ENCODE assay signal across 16 cellular contexts in the genomic region with DNA sequence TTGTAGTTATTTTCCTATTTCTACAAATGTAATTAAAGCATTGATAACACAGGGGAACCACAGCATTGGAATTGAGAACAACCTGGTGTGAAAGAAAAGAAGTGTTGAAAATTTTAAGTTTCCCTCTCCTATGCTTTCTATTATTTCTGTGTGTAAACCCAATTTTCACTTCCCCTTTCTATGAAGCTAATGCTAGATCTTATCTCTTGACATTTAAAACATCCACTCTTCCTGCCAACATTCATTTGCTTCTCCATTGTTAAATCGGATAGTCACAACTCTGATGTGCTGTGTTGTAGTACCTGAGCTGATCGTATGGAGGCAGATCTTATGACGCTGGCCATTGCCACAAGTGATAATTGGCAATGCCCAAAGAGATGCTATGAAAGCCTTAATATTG.
A peak's percentile ranks its signal among the peaks of the same experiment; 100 is the strongest.
DNase-seq lines count a peak whose midpoint lies in the region; ATAC-seq, FAIRE-seq and TF ChIP-seq lines count a peak whose summit lies in the region.
"Had no signal": no experiment of that assay in that cellular context is flagged by ENCODE, and none has a peak within 500 bp of the region (broad histone marks: within the 10 kb centered on the region; RNA-seq: fewer than 3 reads in every experiment).

No MANE protein-coding gene starts in this region.

- H3K4me1 ChIP-seq in Caco-2: no peaks in the 10 kb centered on the region
- H3K4me1 ChIP-seq in small intestine (ENCODE audit: control insufficient read depth in 2 of 2, insufficient read depth in 1 of 2, low read depth in 1 of 2, low read length in 1 of 2): no peaks in the 10 kb centered on the region
- no peaks in the 10 kb centered on the region for H3K4me1 ChIP-seq in testis
- H3K4me1 ChIP-seq: ascending aorta had no signal

- H3K4me1 Mint-ChIP-seq in Caco-2 (ENCODE audit: low read depth, unreplicated experiment): no peaks in the 10 kb centered on the region

- H3K9me3 Mint-ChIP-seq in Caco-2 (ENCODE audit: unreplicated experiment): no peaks in the 10 kb centered on the region
- H3K9me3 Mint-ChIP-seq: stimulated activated naive CD8-positive, alpha-beta T cell treated with anti-CD3 and anti-CD28 coated beads, Interleukin-15, Interleukin-2, amounts not matched to agents 100 ng/mL and 50 ng/mL, for 24 hours had no signal

- H3K27ac Mint-ChIP-seq in Caco-2 (ENCODE audit: unreplicated experiment): no peak overlapping the region
- H3K27ac Mint-ChIP-seq: stimulated activated naive CD8-positive, alpha-beta T cell treated with anti-CD3 and anti-CD28 coated beads, Interleukin-15, Interleukin-2, amounts not matched to agents 100 ng/mL and 50 ng/mL, for 24 hours had no signal

- no peaks in the 10 kb centered on the region for H3K9me3 ChIP-seq in Caco-2
- no peaks in the 10 kb centered on the region for H3K9me3 ChIP-seq in small intestine (ENCODE audit: control insufficient read depth, low read depth)
- no peaks in the 10 kb centered on the region for H3K9me3 ChIP-seq in testis
- H3K9me3 ChIP-seq: ascending aorta had no signal

- 77 to 81% (median 80%) methylated on average over 3 of the region's 3 CpGs for WGBS in small intestine, 3 donors
- WGBS in testis, 2 donors: 81 to 82% methylated on average over 3 of the region's 3 CpGs

- CTCF ChIA-PET in Caco-2 (lab: Charles Lee): no interaction called here

- H3K36me3 Mint-ChIP-seq in Caco-2 (ENCODE audit: insufficient read depth, unreplicated experiment): no peaks in the 10 kb centered on the region

- H3K4me3 Mint-ChIP-seq in Caco-2 (ENCODE audit: unreplicated experiment): no peak overlapping the region
- H3K4me3 Mint-ChIP-seq: stimulated activated naive CD8-positive, alpha-beta T cell treated with anti-CD3 and anti-CD28 coated beads, Interleukin-15, Interleukin-2, amounts not matched to agents 100 ng/mL and 50 ng/mL, for 24 hours had no signal

- POLR2A ChIA-PET in Caco-2 (lab: Charles Lee): no interaction called here

- no peaks in the 10 kb centered on the region for H3K27me3 Mint-ChIP-seq in Caco-2 (ENCODE audit: insufficient read depth, unreplicated experiment)

- H3K27ac ChIP-seq in small intestine (ENCODE audit: low read depth in 1 of 2, low read length in 1 of 2) (no peak overlapping the region), testis (no peak overlapping the region)
- H3K27ac ChIP-seq: ascending aorta had no signal

- intact Hi-C loops in Caco-2 (cut with micrococcal nuclease; ENCODE audit: unreplicated experiment): no loop called here
- intact Hi-C loops in testis (cut with DNase I; ENCODE audit: low total_unique reads): no loop called here

- H3K4me3 ChIP-seq in Caco-2 (ENCODE audit: low read depth, low read length) (no peak overlapping the region), small intestine (ENCODE audit: low read depth in 1 of 2, low read length in 2 of 2) (no peak overlapping the region), testis (no peak overlapping the region)
- H3K4me3 ChIP-seq: ascending aorta had no signal

- DNase-seq in RPMI8226 (peak; percentile 13), NCI-H1417 treated with DMSO at 0.1 percent for 48 hours (lab: John Stamatoyannopoulos, UW) (no peak), Caco-2 (no peak), small intestine (no peak), testis (no peak)
- DNase-seq: activated T-cell treated with anti-CD3 and anti-CD28 coated beads, Interleukin-2, amount 50 U/mL, for 48 hours; NCI-H1105; NCI-H510A treated with DMSO at 0.1 percent for 48 hours; stimulated activated CD4-positive, alpha-beta T cell treated with anti-CD3 and anti-CD28 coated beads, Interleukin-4, amount 100 ng/mL, for 4 hours had no signal

- H3K36me3 ChIP-seq in Caco-2 (ENCODE audit: control insufficient read depth, insufficient read depth, low read length): no peaks in the 10 kb centered on the region
- no peaks in the 10 kb centered on the region for H3K36me3 ChIP-seq in small intestine (ENCODE audit: control insufficient read depth in 2 of 2, insufficient read depth in 2 of 2, low read length in 2 of 2)
- H3K36me3 ChIP-seq in testis (ENCODE audit: low read depth, missing control alignments): no peaks in the 10 kb centered on the region
- H3K36me3 ChIP-seq: ascending aorta had no signal

- no peak for TF ChIP-seq POLR2A in testis (IDR thresholded peaks at IDR 0.05)

- peak; percentile 88 for ATAC-seq in GM18511 (IDR thresholded peaks at IDR 0.05; ENCODE audit: unreplicated experiment)
- peak; percentile 63 for ATAC-seq in GM21526 (IDR thresholded peaks at IDR 0.05; ENCODE audit: low FRiP score, unreplicated experiment)
- peak; percentile 89 for ATAC-seq in HG03432 (IDR thresholded peaks at IDR 0.05; ENCODE audit: unreplicated experiment)
- ATAC-seq: Right ventricle myocardium inferior had no signal

- H3K27me3 ChIP-seq in Caco-2 (replicated peaks; ENCODE audit: control insufficient read depth, insufficient read depth, low read length): no peaks in the 10 kb centered on the region
- no peaks in the 10 kb centered on the region for H3K27me3 ChIP-seq in small intestine (ENCODE audit: control insufficient read depth in 2 of 2, insufficient read depth in 2 of 2, low read length in 2 of 2)
- no peaks in the 10 kb centered on the region for H3K27me3 ChIP-seq in testis
- H3K27me3 ChIP-seq: ascending aorta had no signal

- TF ChIP-seq CTCF in Caco-2 (IDR thresholded peaks at IDR 0.05; ENCODE audit: insufficient read depth in 1 of 2, low read depth in 1 of 2, low read length in 1 of 2, severe bottlenecking in 1 of 2, unreplicated experiment in 1 of 2) (no peak), testis (IDR thresholded peaks at IDR 0.05) (no peak)

- no peak for FAIRE-seq in small intestine (lab: Jason Lieb, UNC)
- FAIRE-seq: frontal cortex had no signal

- no TSS peak for BruUV-seq in Caco-2 (replicated peaks; lab: Mats Ljungman, UMichigan)
